ENCODE assay signal across 8 cellular contexts in genomic region chr7:120857558-120858298, GRCh38. TPM values are rescaled to one million over a fixed set of nuclear protein-coding genes. Genes with fewer than 3 reads are reported as not detected.
DNase-seq lines count a peak whose midpoint lies in the region; ATAC-seq and TF ChIP-seq lines count a peak whose summit lies in the region.

TSS of gene TSPAN12 (minus strand) at chr7:120858144. CDS start at chr7:120856763, 1,381 bp downstream.

- intact Hi-C loops in Panc1 (cut with micrococcal nuclease; ENCODE audit: unreplicated experiment): no loop called here

- ATAC-seq in GM21619 (IDR thresholded peaks at IDR 0.05; ENCODE audit: unreplicated experiment) (peak; percentile 73), Panc1 (peak; percentile 96), foreskin keratinocyte (peak; percentile 90)

- BruUV-seq in Panc1 (replicated peaks; lab: Mats Ljungman, UMichigan): no TSS peak

- peak in 1 of 2 donors; percentile 20 for TF ChIP-seq EP300 in tibial nerve (IDR thresholded peaks at IDR 0.05)

- H3K4me1 ChIP-seq in HUES64 (ENCODE audit: insufficient read depth, low read length) (peaks cover 12% of the 10 kb centered on the region), Panc1 (ENCODE audit: control insufficient read depth, insufficient read depth, low read length) (peaks cover 10% of the 10 kb centered on the region; the same call in 1 of the 2 replicates), foreskin keratinocyte (no peaks in the 10 kb centered on the region), tibial nerve (peaks cover 0 to 16% (median 0%) of the 10 kb centered on the region in 4 donors)

- H3K27me3 Mint-ChIP-seq in nephron (ENCODE audit: low read depth): peaks cover 3% of the 10 kb centered on the region

- H3K27ac Mint-ChIP-seq in nephron: peak within 1 kb of the TSS; percentile 93 to 99 (median 96)

- peaks cover 43% of the 10 kb centered on the region for H3K4me1 Mint-ChIP-seq in nephron

- H3K4me3 Mint-ChIP-seq in nephron: peak within 1 kb of the TSS; percentile 93 to 98 (median 96)

- CTCF ChIA-PET in Panc1 (lab: Charles Lee): interaction anchor here (0.7 kb wide), 2 partner anchors 29 to 66 kb away, joined by 11 to 15 read pairs; no protein-coding TSS in a partner anchor

- peak within 1 kb of the TSS; percentile 89 for H3K9ac ChIP-seq in HUES64 (ENCODE audit: low read depth, low read length)

- H3K4me3 ChIP-seq in HUES64 (ENCODE audit: low read length): peak within 1 kb of the TSS; percentile 69
- H3K4me3 ChIP-seq in Panc1 (ENCODE audit: low read depth in 2 of 2, low read length in 2 of 2): peak within 1 kb of the TSS; percentile 53 to 64
- peak within 1 kb of the TSS; percentile 44 to 75 (median 55) for H3K4me3 ChIP-seq in tibial nerve

- POLR2A ChIA-PET in Panc1 (lab: Charles Lee): no interaction called here

- in situ Hi-C loops in Panc1 (cut with HindIII; ENCODE audit: low pct_unique_long_range_greater_than_20kb, low sequenced_read_pairs): no loop called here

- no peaks in the 10 kb centered on the region for H3K9me3 ChIP-seq in HUES64 (ENCODE audit: insufficient read depth, low read depth, low read length)
- H3K9me3 ChIP-seq in Panc1 (ENCODE audit: control insufficient read depth, insufficient read depth, low read depth, low read length): no peaks in the 10 kb centered on the region
- no peaks in the 10 kb centered on the region for H3K9me3 ChIP-seq in tibial nerve

- DNase-seq in ELF-1 (ENCODE audit: low read depth, low spot score) (peak; percentile 92), Panc1 (ENCODE audit: low read depth, low spot score) (no peak), activated gamma-delta T cell treated with Interleukin-2 at 50 U/mL for 16 hours (peak; percentile 18), foreskin keratinocyte (peak; percentile 10 to 45), tibial nerve (ENCODE audit: low spot score in 2 of 2) (peak; percentile 39 to 48)

- WGBS in HUES64: under 1% methylated on average over 70 of the region's 70 CpGs
- 0% methylated on average over 35 to 40 of the region's 70 CpGs for WGBS in tibial nerve, 2 donors

- H3K9me3 Mint-ChIP-seq in nephron: no peaks in the 10 kb centered on the region

- H3K27me3 ChIP-seq in HUES64 (ENCODE audit: insufficient read depth, low read length) (0 out of 2 replicates have a peak, but pooled peaks cover 4% of the 10 kb centered on the region), Panc1 (ENCODE audit: control insufficient read depth, insufficient read depth, low read length) (peaks cover 32% of the 10 kb centered on the region), foreskin keratinocyte (peaks cover 25% of the 10 kb centered on the region), tibial nerve (peaks cover 0 to 3% of the 10 kb centered on the region in 2 donors)

- TF ChIP-seq CTCF in Panc1 (IDR thresholded peaks at IDR 0.05): peak; percentile 85
- peak; percentile 65 for TF ChIP-seq CTCF in foreskin keratinocyte (conservative IDR thresholded peaks at IDR 0.05)
- TF ChIP-seq CTCF in nephron (IDR thresholded peaks at IDR 0.05; ENCODE audit: unreplicated experiment in 3 of 3): peak; percentile 65 to 82 (median 75)
- peak; percentile 63 to 88 (median 71) for TF ChIP-seq CTCF in tibial nerve (IDR thresholded peaks at IDR 0.05)

- TF ChIP-seq POLR2A in tibial nerve (IDR thresholded peaks at IDR 0.05): no peak

- H3K36me3 ChIP-seq in HUES64 (ENCODE audit: insufficient read depth, low read length) (no peaks in the 10 kb centered on the region), Panc1 (ENCODE audit: control insufficient read depth, insufficient read depth, low read length) (no peaks in the 10 kb centered on the region), tibial nerve (no peaks in the 10 kb centered on the region)

- H3K36me3 Mint-ChIP-seq in nephron (ENCODE audit: low read depth): peaks cover 20% of the 10 kb centered on the region

- H3K27ac ChIP-seq in HUES64 (ENCODE audit: low read depth, low read length) (peak within 1 kb of the TSS; percentile 88), Panc1 (ENCODE audit: low read length) (no peak within 1 kb of the TSS), foreskin keratinocyte (no peak within 1 kb of the TSS), tibial nerve (peak within 1 kb of the TSS; percentile 54 to 87 (median 79))

RNA-seq across cellular contexts. Expression of gene TSPAN12, which starts in this region (rescaled TPM):
- polyA plus RNA-seq in HUES64 (2013, experiment 1 of 2): 14.0 TPM
- polyA plus RNA-seq in HUES64 (2013, experiment 2 of 2): 13.9 TPM
- 1.4 TPM for total RNA-seq in Panc1 (2021; ENCODE audit: unreplicated experiment)
- 0.38 TPM for polyA plus RNA-seq in Panc1 (2012; ENCODE audit: insufficient read length)
- 0.46 and 1.1 TPM in 2 replicates for total RNA-seq in foreskin keratinocyte
- 0.29 and 0.39 TPM in 2 replicates for polyA plus RNA-seq in foreskin keratinocyte
- total RNA-seq in tibial nerve: 10 to 100 TPM in 1 of 4 donors, 1 to 10 TPM in 3; 2.7 to 11.1 (median 6.1) TPM

Comparison
In these comparisons a context has a peak if more than half of its experiments do, and no peak if none do; other contexts are left out.
1. H3K27ac ChIP-seq: peak in HUES64 (single experiment) and tibial nerve (4 of 4); none in Panc1 (single experiment) and foreskin keratinocyte (single experiment).
2. Peak in every context shown above with its lines, with median percentiles within 50 percentile points of each other: ATAC-seq, H3K4me3 ChIP-seq and CTCF ChIP-seq.